In genomic region chr15:75455982-75456531, GRCh38 we compare ENCODE assay signal across 8 cellular contexts. TPM values are rescaled to one million over a fixed set of nuclear protein-coding genes. Genes with fewer than 3 reads are reported as not detected.
DNase-seq lines count a peak whose midpoint lies in the region; ATAC-seq lines count a peak whose summit lies in the region.

No MANE protein-coding gene starts in this region.

- peaks cover 14 to 33% (median 21%) of the 10 kb centered on the region in 3 donors for H3K27me3 Mint-ChIP-seq in immature natural killer cell (ENCODE audit: low read depth in 3 of 3)

- peak overlapping the region; percentile 80 to 100 (median 87) for H3K27ac Mint-ChIP-seq in immature natural killer cell

- H3K9me3 ChIP-seq in BLaER1 treated with 17β-estradiol and CSF1 and Interleukin-3, amounts not matched to agents 10 nM and 100 nM (replicated peaks in 1 of 11) = no peaks in the 10 kb centered on the region

- peaks cover 12 to 30% (median 20%) of the 10 kb centered on the region in 10 experiments for H3K4me1 ChIP-seq in BLaER1 treated with 17β-estradiol and CSF1 and Interleukin-3, amounts not matched to agents 10 nM and 100 nM

- H3K4me3 ChIP-seq in BLaER1 treated with 17β-estradiol and CSF1 and Interleukin-3, amounts not matched to agents 10 nM and 100 nM = peak overlapping the region; percentile 89 to 99 (median 94)
- H3K4me3 ChIP-seq in H7 (ENCODE audit: insufficient read depth, low read depth, low read length) = peak overlapping the region; percentile 96

- ATAC-seq in GM21515 (IDR thresholded peaks at IDR 0.05; ENCODE audit: unreplicated experiment) (no peak), HG03095 (IDR thresholded peaks at IDR 0.05; ENCODE audit: unreplicated experiment) (no peak)

- peak overlapping the region; percentile 91 to 100 (median 95) for H3K4me3 Mint-ChIP-seq in immature natural killer cell

- peak overlapping the region; percentile 87 to 97 (median 94) for H3K9ac ChIP-seq in BLaER1 treated with 17β-estradiol and CSF1 and Interleukin-3, amounts not matched to agents 10 nM and 100 nM

- no peaks in the 10 kb centered on the region for H3K9me3 Mint-ChIP-seq in immature natural killer cell

- no peaks in the 10 kb centered on the region for H3K36me3 Mint-ChIP-seq in immature natural killer cell

- peaks cover 23 to 27% of the 10 kb centered on the region in 2 donors for H3K4me1 Mint-ChIP-seq in immature natural killer cell

- no peaks in the 10 kb centered on the region for H3K27me3 ChIP-seq in BLaER1 treated with 17β-estradiol and CSF1 and Interleukin-3, amounts not matched to agents 10 nM and 100 nM
- no peaks in the 10 kb centered on the region for H3K27me3 ChIP-seq in H7 (ENCODE audit: control insufficient read depth, insufficient read depth, low read length)

- DNase-seq in H7 (no peak), RPMI8226 (peak; percentile 71), amniotic stem cell (lab: John Stamatoyannopoulos, UW) (peak; percentile 50), immature natural killer cell (peak in 2 of 3 donors; percentile 55 to 56)
- DNase-seq in stimulated activated CD4-positive, alpha-beta T cell treated with anti-CD3 and anti-CD28 coated beads, Interleukin-4, amount 100 ng/mL, for 4 hours = peak; percentile 38 to 40

- H3K36me3 ChIP-seq in BLaER1 treated with 17β-estradiol and CSF1 and Interleukin-3, amounts not matched to agents 10 nM and 100 nM = no peaks in the 10 kb centered on the region
- no peaks in the 10 kb centered on the region for H3K36me3 ChIP-seq in H7 (replicated peaks; ENCODE audit: control insufficient read depth, insufficient read depth, low read length)

- H3K4me2 ChIP-seq in BLaER1 treated with 17β-estradiol and CSF1 and Interleukin-3, amounts not matched to agents 10 nM and 100 nM = peak overlapping the region; percentile 82 to 97 (median 91)

- H4K20me1 ChIP-seq in BLaER1 treated with 17β-estradiol and CSF1 and Interleukin-3, amounts not matched to agents 10 nM and 100 nM = peaks cover 0 to 14% (median 0%) of the 10 kb centered on the region in 11 experiments; a peak in 4 of 22 replicates

- H3K27ac ChIP-seq in BLaER1 treated with 17β-estradiol and CSF1 and Interleukin-3, amounts not matched to agents 10 nM and 100 nM = peak overlapping the region; percentile 56 to 99 (median 92); a peak in 21 of 22 replicates

RNA-seq across cellular contexts. Expression of gene SIN3A, which starts 4.6 kb away (rescaled TPM):
- total RNA-seq in H7 (2014; rRNA removed; shearing (Covaris generic)) = 42.7 and 44.9 TPM in 2 replicates
- polyA plus RNA-seq in immature natural killer cell = 10 to 100 TPM in 2 of 3 donors, 1 to 10 TPM in 1; 8.6 to 21.2 (median 10.3) TPM
